In the genomic region with DNA sequence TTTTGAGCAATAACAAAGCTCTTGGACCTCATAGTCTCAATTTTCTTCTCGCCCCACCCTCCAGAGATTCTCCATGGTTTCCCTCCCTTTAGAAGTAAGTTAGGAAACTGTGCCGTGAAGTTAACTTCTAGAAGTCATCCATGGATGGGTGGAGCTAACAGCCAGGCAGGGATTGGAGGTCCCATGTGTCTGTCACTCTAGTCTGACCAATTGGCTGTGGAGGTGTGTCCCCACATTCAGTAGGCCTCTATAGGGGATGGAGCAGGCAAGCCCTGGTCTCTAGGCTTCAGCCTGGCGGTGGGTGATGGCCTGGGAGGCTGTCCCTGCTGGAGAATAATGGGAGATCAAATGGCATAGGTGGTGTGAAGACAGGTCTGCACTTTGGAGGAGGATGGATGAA, we compare ENCODE assay signal across 8 cellular contexts. TPM values are rescaled to one million over a fixed set of nuclear protein-coding genes. Genes with fewer than 3 reads are reported as not detected.
A peak's percentile ranks its signal among the peaks of the same experiment; 100 is the strongest.
DNase-seq lines count a peak whose midpoint lies in the region; ATAC-seq, FAIRE-seq and TF ChIP-seq lines count a peak whose summit lies in the region.

No MANE protein-coding gene starts in this region.

- no peak for TF ChIP-seq EP300 in upper lobe of left lung (IDR thresholded peaks at IDR 0.05)

- peaks cover 18% of the 10 kb centered on the region for H3K9me3 Mint-ChIP-seq in nephron progenitor cell

- no peak overlapping the region for H3K4me3 Mint-ChIP-seq in nephron progenitor cell

- no peak overlapping the region for H3K27ac Mint-ChIP-seq in nephron progenitor cell

- TF ChIP-seq POLR2A in upper lobe of left lung (IDR thresholded peaks at IDR 0.05): no peak

- H3K27me3 Mint-ChIP-seq in nephron progenitor cell (ENCODE audit: low read depth, poor library complexity): peaks cover 19% of the 10 kb centered on the region

- H3K4me1 Mint-ChIP-seq in nephron progenitor cell: peaks cover 4% of the 10 kb centered on the region

- no peaks in the 10 kb centered on the region for H3K27me3 ChIP-seq in upper lobe of left lung

- ATAC-seq in GM19351 (IDR thresholded peaks at IDR 0.05; ENCODE audit: unreplicated experiment) (peak; percentile 54), GM21576 (IDR thresholded peaks at IDR 0.05; ENCODE audit: unreplicated experiment) (no peak), upper lobe of left lung (ENCODE audit: low FRiP score in 2 of 2) (no peak)

- DNase-seq in MV-4-11 (lab: John Stamatoyannopoulos, UW) (peak; percentile 53), amniotic epithelial cell (ENCODE audit: low read depth) (peak; percentile 80), nephron progenitor cell (peak; percentile 41), NCI-H510A treated with DMSO at 0.1 percent for 48 hours (lab: John Stamatoyannopoulos, UW) (no peak), upper lobe of left lung (no peak), frontal cortex (ENCODE audit: low spot score in 2 of 2) (no peak)

- peaks cover 0 to 7% (median 0%) of the 10 kb centered on the region in 4 donors for H3K9me3 ChIP-seq in upper lobe of left lung

- WGBS in upper lobe of left lung, 2 donors: 85 to 88% methylated on average over 3 of the region's 3 CpGs

- H3K36me3 Mint-ChIP-seq in nephron progenitor cell (ENCODE audit: low read depth): peaks cover 23% of the 10 kb centered on the region

- no peak for FAIRE-seq in frontal cortex (lab: Jason Lieb, UNC)

- no peak overlapping the region for H3K27ac ChIP-seq in upper lobe of left lung

- TF ChIP-seq CTCF in nephron progenitor cell (IDR thresholded peaks at IDR 0.05) (no peak), upper lobe of left lung (IDR thresholded peaks at IDR 0.05) (no peak)

- H3K36me3 ChIP-seq in upper lobe of left lung: peaks cover 0 to 3% (median 0%) of the 10 kb centered on the region in 4 donors

- H3K4me1 ChIP-seq in upper lobe of left lung: no peaks in the 10 kb centered on the region

- H3K4me3 ChIP-seq in upper lobe of left lung: no peak overlapping the region

RNA-seq across cellular contexts. Expression of gene TP53I11, which starts 50.7 kb away (rescaled TPM):
- total RNA-seq in upper lobe of left lung (100 to 1,000 TPM in 3 of 6 donors, 10 to 100 TPM in 3; 55.3 to 127 (median 101) TPM), frontal cortex (20.4 TPM)

Comparison
In these comparisons a context has a peak if more than half of its experiments do, and no peak if none do; other contexts are left out.
1. DNase-seq: peak in MV-4-11 (single experiment), amniotic epithelial cell (single experiment) and nephron progenitor cell (single experiment); none in NCI-H510A treated with DMSO at 0.1 percent for 48 hours (single experiment), upper lobe of left lung (0 of 2) and frontal cortex (0 of 2).